Comparison of ENCODE assay signal across 1 cellular context in genomic region chr4:128349921-128350320, GRCh38.
TF ChIP-seq lines count a peak whose summit lies in the region.

No MANE protein-coding gene starts in this region.

TF ChIP-seq in HepG2, 621 proteins besides CTCF, POLR2A, EP300 and RAD21 (continued from another document and continues in another):
- TF ChIP-seq, protein P1, sequence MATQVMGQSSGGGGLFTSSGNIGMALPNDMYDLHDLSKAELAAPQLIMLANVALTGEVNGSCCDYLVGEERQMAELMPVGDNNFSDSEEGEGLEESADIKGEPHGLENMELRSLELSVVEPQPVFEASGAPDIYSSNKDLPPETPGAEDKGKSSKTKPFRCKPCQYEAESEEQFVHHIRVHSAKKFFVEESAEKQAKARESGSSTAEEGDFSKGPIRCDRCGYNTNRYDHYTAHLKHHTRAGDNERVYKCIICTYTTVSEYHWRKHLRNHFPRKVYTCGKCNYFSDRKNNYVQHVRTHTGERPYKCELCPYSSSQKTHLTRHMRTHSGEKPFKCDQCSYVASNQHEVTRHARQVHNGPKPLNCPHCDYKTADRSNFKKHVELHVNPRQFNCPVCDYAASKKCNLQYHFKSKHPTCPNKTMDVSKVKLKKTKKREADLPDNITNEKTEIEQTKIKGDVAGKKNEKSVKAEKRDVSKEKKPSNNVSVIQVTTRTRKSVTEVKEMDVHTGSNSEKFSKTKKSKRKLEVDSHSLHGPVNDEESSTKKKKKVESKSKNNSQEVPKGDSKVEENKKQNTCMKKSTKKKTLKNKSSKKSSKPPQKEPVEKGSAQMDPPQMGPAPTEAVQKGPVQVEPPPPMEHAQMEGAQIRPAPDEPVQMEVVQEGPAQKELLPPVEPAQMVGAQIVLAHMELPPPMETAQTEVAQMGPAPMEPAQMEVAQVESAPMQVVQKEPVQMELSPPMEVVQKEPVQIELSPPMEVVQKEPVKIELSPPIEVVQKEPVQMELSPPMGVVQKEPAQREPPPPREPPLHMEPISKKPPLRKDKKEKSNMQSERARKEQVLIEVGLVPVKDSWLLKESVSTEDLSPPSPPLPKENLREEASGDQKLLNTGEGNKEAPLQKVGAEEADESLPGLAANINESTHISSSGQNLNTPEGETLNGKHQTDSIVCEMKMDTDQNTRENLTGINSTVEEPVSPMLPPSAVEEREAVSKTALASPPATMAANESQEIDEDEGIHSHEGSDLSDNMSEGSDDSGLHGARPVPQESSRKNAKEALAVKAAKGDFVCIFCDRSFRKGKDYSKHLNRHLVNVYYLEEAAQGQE (IDR thresholded peaks at IDR 0.05; ENCODE audit: borderline replicate concordance in 1 of 2, low read depth in 1 of 2, low read length in 2 of 2): no peak
- TF ChIP-seq MAX (IDR thresholded peaks at IDR 0.05) (0 out of 2 replicates have a peak, but pooled peaks have one; percentile 16), FOXJ3 (CRISPR knock-in tag; IDR thresholded peaks at IDR 0.05; ENCODE audit: borderline replicate concordance) (peak; percentile 76; the same call in 1 of the 2 replicates), KDM1A (CRISPR knock-in tag; IDR thresholded peaks at IDR 0.05) (peak; percentile 62; the same call in 1 of the 2 replicates), JUN (CRISPR knock-in tag; IDR thresholded peaks at IDR 0.05) (peak; percentile 90; the same call in 1 of the 2 replicates), KDM4B (CRISPR knock-in tag; IDR thresholded peaks at IDR 0.05) (0 out of 2 replicates have a peak, but pooled peaks have one; percentile 32), ZBTB20 (CRISPR knock-in tag; IDR thresholded peaks at IDR 0.05; ENCODE audit: borderline replicate concordance, low read depth) (peak; percentile 56; the same call in 1 of the 2 replicates), SIX4 (CRISPR knock-in tag; IDR thresholded peaks at IDR 0.05) (peak; percentile 60; the same call in 1 of the 2 replicates), KLF12 (CRISPR knock-in tag; IDR thresholded peaks at IDR 0.05; ENCODE audit: borderline replicate concordance) (no peak), TCF7 (IDR thresholded peaks at IDR 0.05; ENCODE audit: low read depth) (peak; percentile 90), SSRP1 (CRISPR knock-in tag; IDR thresholded peaks at IDR 0.05) (no peak), MED1 (CRISPR knock-in tag; IDR thresholded peaks at IDR 0.05) (peak; percentile 67), YY1 (IDR thresholded peaks at IDR 0.05; ENCODE audit: insufficient read depth, insufficient replicate concordance, low read depth, low read length) (no peak), BCL6 (CRISPR knock-in tag; IDR thresholded peaks at IDR 0.05) (peak; percentile 80), ZBTB25 (CRISPR knock-in tag; IDR thresholded peaks at IDR 0.05) (peak; percentile 66; the same call in 1 of the 2 replicates), SRF (IDR thresholded peaks at IDR 0.05; ENCODE audit: low read depth, low read length) (no peak), ZNF33B (CRISPR knock-in tag; IDR thresholded peaks at IDR 0.05) (no peak), SOX13 (IDR thresholded peaks at IDR 0.05) (peak; percentile 43; the same call in 1 of the 2 replicates), SOX13 (CRISPR knock-in tag; conservative IDR thresholded peaks at IDR 0.05 in 1 of 2, IDR thresholded peaks at IDR 0.05 in 1 of 2) (peak in 1 of 2 experiments; percentile 86; a peak in 2 of 4 replicates), CREBL2 (CRISPR knock-in tag; IDR thresholded peaks at IDR 0.05; ENCODE audit: borderline replicate concordance) (no peak), HOXA5 (CRISPR knock-in tag; IDR thresholded peaks at IDR 0.05) (0 out of 2 replicates have a peak, but pooled peaks have one; percentile 35), ZNF614 (CRISPR knock-in tag; IDR thresholded peaks at IDR 0.05; ENCODE audit: borderline replicate concordance) (0 out of 2 replicates have a peak, but pooled peaks have one; percentile 71), POGZ (CRISPR knock-in tag; IDR thresholded peaks at IDR 0.05) (peak; percentile 50; the same call in 1 of the 2 replicates), BRCA1 (CRISPR knock-in tag; IDR thresholded peaks at IDR 0.05) (no peak), ZNF724P (CRISPR knock-in tag; IDR thresholded peaks at IDR 0.05; ENCODE audit: borderline replicate concordance) (no peak), ZNF12 (CRISPR knock-in tag; IDR thresholded peaks at IDR 0.05) (peak; percentile 72; the same call in 1 of the 2 replicates), ZNF567 (CRISPR knock-in tag; IDR thresholded peaks at IDR 0.05; ENCODE audit: borderline replicate concordance) (no peak), SMAD3 (CRISPR knock-in tag; IDR thresholded peaks at IDR 0.05) (peak; percentile 80), HDAC2 (CRISPR knock-in tag; IDR thresholded peaks at IDR 0.05) (peak; percentile 75; the same call in 1 of the 2 replicates), KLF6 (CRISPR knock-in tag; IDR thresholded peaks at IDR 0.05) (peak; percentile 40; the same call in 1 of the 2 replicates), SALL1 (CRISPR knock-in tag; IDR thresholded peaks at IDR 0.05) (no peak), ZNF503 (CRISPR knock-in tag; IDR thresholded peaks at IDR 0.05) (peak; percentile 91), ELF3 (CRISPR knock-in tag; IDR thresholded peaks at IDR 0.05) (peak; percentile 87), CENPX (CRISPR knock-in tag; IDR thresholded peaks at IDR 0.05) (no peak), ZBTB42 (CRISPR knock-in tag; IDR thresholded peaks at IDR 0.05) (no peak), ZBTB26 (CRISPR knock-in tag; IDR thresholded peaks at IDR 0.05; ENCODE audit: borderline replicate concordance) (no peak), SRSF9 (IDR thresholded peaks at IDR 0.05; ENCODE audit: borderline replicate concordance, insufficient read depth, low read depth, low read length, poor library complexity, severe bottlenecking) (no peak), EED (CRISPR knock-in tag; IDR thresholded peaks at IDR 0.05) (no peak), SAP130 (CRISPR knock-in tag; IDR thresholded peaks at IDR 0.05; ENCODE audit: low read depth) (peak; percentile 62), NR2F2 (IDR thresholded peaks at IDR 0.05; ENCODE audit: borderline replicate concordance, low read depth) (peak; percentile 85), GABPB1 (CRISPR knock-in tag; IDR thresholded peaks at IDR 0.05) (peak; percentile 38; the same call in 1 of the 2 replicates), ZNF281 (CRISPR knock-in tag; IDR thresholded peaks at IDR 0.05; ENCODE audit: borderline replicate concordance) (peak; percentile 41; the same call in 1 of the 2 replicates), PHF5A (CRISPR knock-in tag; IDR thresholded peaks at IDR 0.05; ENCODE audit: low read depth, unreplicated experiment) (no peak), MIXL1 (CRISPR knock-in tag; IDR thresholded peaks at IDR 0.05) (peak; percentile 86), HMG20A (CRISPR knock-in tag; IDR thresholded peaks at IDR 0.05; ENCODE audit: borderline replicate concordance) (peak; percentile 97), ZNF703 (CRISPR knock-in tag; IDR thresholded peaks at IDR 0.05; ENCODE audit: borderline replicate concordance) (no peak), ZNF644 (CRISPR knock-in tag; IDR thresholded peaks at IDR 0.05; ENCODE audit: low read depth) (peak; percentile 56; the same call in 1 of the 2 replicates), ZNF775 (CRISPR knock-in tag; IDR thresholded peaks at IDR 0.05; ENCODE audit: borderline replicate concordance) (no peak)
- TF ChIP-seq, protein P2, sequence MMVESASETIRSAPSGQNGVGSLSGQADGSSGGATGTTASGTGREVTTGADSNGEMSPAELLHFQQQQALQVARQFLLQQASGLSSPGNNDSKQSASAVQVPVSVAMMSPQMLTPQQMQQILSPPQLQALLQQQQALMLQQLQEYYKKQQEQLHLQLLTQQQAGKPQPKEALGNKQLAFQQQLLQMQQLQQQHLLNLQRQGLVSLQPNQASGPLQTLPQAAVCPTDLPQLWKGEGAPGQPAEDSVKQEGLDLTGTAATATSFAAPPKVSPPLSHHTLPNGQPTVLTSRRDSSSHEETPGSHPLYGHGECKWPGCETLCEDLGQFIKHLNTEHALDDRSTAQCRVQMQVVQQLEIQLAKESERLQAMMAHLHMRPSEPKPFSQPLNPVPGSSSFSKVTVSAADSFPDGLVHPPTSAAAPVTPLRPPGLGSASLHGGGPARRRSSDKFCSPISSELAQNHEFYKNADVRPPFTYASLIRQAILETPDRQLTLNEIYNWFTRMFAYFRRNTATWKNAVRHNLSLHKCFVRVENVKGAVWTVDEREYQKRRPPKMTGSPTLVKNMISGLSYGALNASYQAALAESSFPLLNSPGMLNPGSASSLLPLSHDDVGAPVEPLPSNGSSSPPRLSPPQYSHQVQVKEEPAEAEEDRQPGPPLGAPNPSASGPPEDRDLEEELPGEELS (CRISPR knock-in tag; IDR thresholded peaks at IDR 0.05): peak; percentile 60; the same call in 1 of the 2 replicates
- TF ChIP-seq, protein P3, sequence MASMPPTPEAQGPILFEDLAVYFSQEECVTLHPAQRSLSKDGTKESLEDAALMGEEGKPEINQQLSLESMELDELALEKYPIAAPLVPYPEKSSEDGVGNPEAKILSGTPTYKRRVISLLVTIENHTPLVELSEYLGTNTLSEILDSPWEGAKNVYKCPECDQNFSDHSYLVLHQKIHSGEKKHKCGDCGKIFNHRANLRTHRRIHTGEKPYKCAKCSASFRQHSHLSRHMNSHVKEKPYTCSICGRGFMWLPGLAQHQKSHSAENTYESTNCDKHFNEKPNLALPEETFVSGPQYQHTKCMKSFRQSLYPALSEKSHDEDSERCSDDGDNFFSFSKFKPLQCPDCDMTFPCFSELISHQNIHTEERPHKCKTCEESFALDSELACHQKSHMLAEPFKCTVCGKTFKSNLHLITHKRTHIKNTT (CRISPR knock-in tag; IDR thresholded peaks at IDR 0.05): no peak
- TF ChIP-seq, protein P4, sequence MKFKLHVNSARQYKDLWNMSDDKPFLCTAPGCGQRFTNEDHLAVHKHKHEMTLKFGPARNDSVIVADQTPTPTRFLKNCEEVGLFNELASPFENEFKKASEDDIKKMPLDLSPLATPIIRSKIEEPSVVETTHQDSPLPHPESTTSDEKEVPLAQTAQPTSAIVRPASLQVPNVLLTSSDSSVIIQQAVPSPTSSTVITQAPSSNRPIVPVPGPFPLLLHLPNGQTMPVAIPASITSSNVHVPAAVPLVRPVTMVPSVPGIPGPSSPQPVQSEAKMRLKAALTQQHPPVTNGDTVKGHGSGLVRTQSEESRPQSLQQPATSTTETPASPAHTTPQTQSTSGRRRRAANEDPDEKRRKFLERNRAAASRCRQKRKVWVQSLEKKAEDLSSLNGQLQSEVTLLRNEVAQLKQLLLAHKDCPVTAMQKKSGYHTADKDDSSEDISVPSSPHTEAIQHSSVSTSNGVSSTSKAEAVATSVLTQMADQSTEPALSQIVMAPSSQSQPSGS (CRISPR knock-in tag; IDR thresholded peaks at IDR 0.05): peak; percentile 99
- TF ChIP-seq, protein P5, sequence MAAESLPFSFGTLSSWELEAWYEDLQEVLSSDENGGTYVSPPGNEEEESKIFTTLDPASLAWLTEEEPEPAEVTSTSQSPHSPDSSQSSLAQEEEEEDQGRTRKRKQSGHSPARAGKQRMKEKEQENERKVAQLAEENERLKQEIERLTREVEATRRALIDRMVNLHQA (CRISPR knock-in tag; IDR thresholded peaks at IDR 0.05): no peak; the same call in 1 of the 2 replicates
